In the genomic region with DNA sequence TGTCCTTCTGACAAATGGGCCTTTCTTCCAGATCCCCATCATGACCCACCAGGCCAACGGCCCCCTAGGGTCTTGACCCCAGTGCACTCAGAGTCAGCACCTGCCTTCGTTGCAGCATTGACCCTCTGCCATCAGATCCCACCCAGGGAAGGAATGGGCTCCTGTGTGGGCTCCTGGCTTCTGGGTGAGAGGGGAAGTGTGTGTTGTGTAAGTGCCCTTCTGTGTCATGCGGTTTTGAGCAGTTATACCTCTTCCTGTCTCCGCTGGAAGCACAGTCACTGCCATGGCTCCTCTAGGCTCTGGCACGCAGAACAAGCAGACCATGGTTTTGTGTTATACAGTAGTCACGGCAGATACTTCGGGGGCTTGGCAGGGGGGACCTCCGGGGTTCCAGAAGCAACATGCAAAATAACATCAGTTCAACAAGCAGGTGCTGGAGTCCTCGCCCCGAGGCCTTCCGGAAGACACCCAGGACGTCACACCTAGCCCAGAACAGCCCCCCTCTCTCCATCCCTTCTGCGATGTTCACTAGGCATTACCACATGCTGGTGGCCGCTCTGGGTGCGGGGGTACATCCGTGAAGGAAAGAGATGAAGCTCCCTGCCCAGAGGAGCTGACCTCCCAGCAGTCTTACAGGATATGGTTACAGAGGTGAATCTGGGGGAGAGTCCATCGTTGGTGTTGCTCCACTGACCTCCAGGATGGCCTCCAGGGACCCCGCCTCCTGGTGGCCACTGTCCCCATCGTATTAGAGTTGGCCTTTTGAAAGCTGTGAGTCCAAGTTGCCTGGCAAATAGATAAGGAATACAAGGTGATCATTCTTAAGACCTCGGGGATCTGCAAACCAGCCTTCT, we compare ENCODE assay signal across 8 cellular contexts. TPM values are rescaled to one million over a fixed set of nuclear protein-coding genes. Genes with fewer than 3 reads are reported as not detected.
DNase-seq lines count a peak whose midpoint lies in the region; ATAC-seq, FAIRE-seq and TF ChIP-seq lines count a peak whose summit lies in the region.

No MANE protein-coding gene starts in this region.

- H3K4me3 Mint-ChIP-seq in osteocyte (ENCODE audit: unreplicated experiment), result no peak overlapping the region

- H3K4me1 ChIP-seq in muscle layer of duodenum (ENCODE audit: control insufficient read depth in 1 of 2, insufficient read depth in 2 of 2, low read length in 2 of 2), result no peaks in the 10 kb centered on the region

- H3K27me3 ChIP-seq in muscle layer of duodenum (ENCODE audit: low read depth, low read length), result peaks cover 4% of the 10 kb centered on the region

- H3K4me1 Mint-ChIP-seq in osteocyte (ENCODE audit: unreplicated experiment), result peaks cover 5% of the 10 kb centered on the region

- no peak for FAIRE-seq in H54 (lab: Jason Lieb, UNC)

- no peaks in the 10 kb centered on the region for H3K36me3 ChIP-seq in muscle layer of duodenum (ENCODE audit: control insufficient read depth in 1 of 2, insufficient read depth in 2 of 2, low read length in 2 of 2)

- H3K27ac ChIP-seq in muscle layer of duodenum (ENCODE audit: low read length), result peak overlapping the region; percentile 33

- peaks cover 2% of the 10 kb centered on the region for H3K27me3 Mint-ChIP-seq in osteocyte (ENCODE audit: unreplicated experiment)

- ATAC-seq in GM21528 (IDR thresholded peaks at IDR 0.05; ENCODE audit: low FRiP score, unreplicated experiment) (peak; percentile 40), HG03521 (IDR thresholded peaks at IDR 0.05; ENCODE audit: unreplicated experiment) (no peak)

- peak overlapping the region in 1 of 2 donors; percentile 28 for H3K4me3 ChIP-seq in muscle layer of duodenum (ENCODE audit: low read depth in 1 of 2, low read length in 2 of 2)

- DNase-seq in SKM-1 (lab: John Stamatoyannopoulos, UW; ENCODE audit: unreplicated experiment) (peak; percentile 82), osteocyte (ENCODE audit: extremely low spot score, unreplicated experiment) (no peak), NCI-H128 (lab: John Stamatoyannopoulos, UW; ENCODE audit: unreplicated experiment) (no peak), H54 (ENCODE audit: insufficient read length, low spot score) (no peak)
- DNase-seq in activated naive CD4-positive, alpha-beta T cell treated with Interleukin-2 at 50 U/mL for 16 hours, result peak; percentile 63

- TF ChIP-seq CTCF in osteocyte (IDR thresholded peaks at IDR 0.05), result no peak

- no peak for TF ChIP-seq POLR2A in H54 (IDR thresholded peaks at IDR 0.05; ENCODE audit: low read depth, low read length)

- no peaks in the 10 kb centered on the region for H3K9me3 Mint-ChIP-seq in osteocyte (ENCODE audit: unreplicated experiment)

- no peak overlapping the region for H3K27ac Mint-ChIP-seq in osteocyte (ENCODE audit: unreplicated experiment)

- H3K9me3 ChIP-seq in muscle layer of duodenum (ENCODE audit: control insufficient read depth in 1 of 2, low read length in 2 of 2), result no peaks in the 10 kb centered on the region

- H3K36me3 Mint-ChIP-seq in osteocyte (ENCODE audit: unreplicated experiment), result no peaks in the 10 kb centered on the region

RNA-seq across cellular contexts. Expression of a gene that starts 17.4 kb away (rescaled TPM):
- 9.3 and 10.4 TPM in 2 replicates for total RNA-seq in osteocyte

RNA-seq across cellular contexts. Expression of a gene that starts 36.0 kb away (rescaled TPM):
- total RNA-seq in osteocyte, result 11.1 and 12.8 TPM in 2 replicates

Comparison
In these comparisons a context has a peak if more than half of its experiments do, and no peak if none do; other contexts are left out.
1. DNase-seq: peak in SKM-1 (single experiment) and activated naive CD4-positive, alpha-beta T cell treated with Interleukin-2 at 50 U/mL for 16 hours (single experiment); none in osteocyte (single experiment), NCI-H128 (single experiment) and H54 (single experiment).